ENCODE assay signal across 10 cellular contexts in the genomic region with DNA sequence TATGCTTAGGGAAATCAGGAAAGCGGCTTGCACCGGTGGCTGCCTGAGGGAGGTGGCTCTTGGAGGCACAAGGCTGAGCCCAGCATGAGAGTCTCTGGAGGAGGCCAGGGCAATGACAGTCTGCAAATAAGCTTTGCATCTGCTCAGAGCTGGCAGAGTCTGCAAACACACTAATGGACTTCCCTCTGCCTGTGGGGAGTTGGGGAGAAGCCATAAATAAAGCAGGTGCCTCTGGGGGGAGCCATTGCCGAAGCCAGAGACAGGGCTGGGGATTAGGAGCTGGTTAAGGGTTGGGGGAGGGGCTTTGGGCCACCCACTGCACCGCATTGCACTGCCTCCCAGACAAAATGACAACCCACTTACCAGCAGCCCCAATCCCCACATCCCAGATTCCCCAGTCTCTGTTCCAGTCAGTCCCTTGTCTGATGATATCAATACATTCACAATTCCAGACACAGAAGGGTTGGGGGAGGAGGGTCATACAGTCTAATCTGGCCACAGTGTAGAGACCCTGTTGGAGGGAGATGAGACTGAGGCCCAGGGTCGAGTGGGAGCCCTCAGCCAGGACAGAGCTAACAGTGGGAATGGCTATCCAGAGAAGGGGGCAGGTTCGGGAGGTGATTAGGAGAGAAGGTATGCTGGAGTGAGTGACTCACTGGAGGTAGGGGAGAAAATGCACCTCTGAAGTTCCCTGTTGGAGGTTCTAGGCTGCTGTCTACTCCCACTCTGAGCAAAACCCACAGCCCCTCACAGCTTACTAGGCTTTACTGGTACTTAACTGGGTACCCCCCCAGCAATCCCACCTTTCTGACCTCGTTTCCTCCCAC. TPM values are rescaled to one million over a fixed set of nuclear protein-coding genes. Genes with fewer than 3 reads are reported as not detected.
DNase-seq lines count a peak whose midpoint lies in the region; ATAC-seq and TF ChIP-seq lines count a peak whose summit lies in the region.
"Had no signal": no experiment of that assay in that cellular context is flagged by ENCODE, and none has a peak within 500 bp of the region (broad histone marks: within the 10 kb centered on the region; RNA-seq: fewer than 3 reads in every experiment).

No MANE protein-coding gene starts in this region.

- ATAC-seq in HCT116: peak; percentile 88
- no peak for ATAC-seq in GM19324 (IDR thresholded peaks at IDR 0.05; ENCODE audit: low FRiP score, unreplicated experiment)
- ATAC-seq: left ventricle myocardium superior had no signal

- peak overlapping the region; percentile 94 for H2AFZ ChIP-seq in HCT116 (ENCODE audit: low read depth, low read length, poor library complexity, severe bottlenecking)

- H3K36me3 ChIP-seq in HCT116 (ENCODE audit: control insufficient read depth in 1 of 2, insufficient read depth in 2 of 2, low read length in 2 of 2): no peaks in the 10 kb centered on the region

- no peaks in the 10 kb centered on the region for H4K20me1 ChIP-seq in HCT116 (ENCODE audit: insufficient read depth)

- intact Hi-C loops in HCT116 (cut with micrococcal nuclease): no loop called here

- H3K9me3 ChIP-seq in HCT116 (ENCODE audit: control insufficient read depth in 1 of 2, insufficient read depth in 1 of 2, low read depth in 1 of 2, low read length in 2 of 2): no peaks in the 10 kb centered on the region

- H3K9ac ChIP-seq in HCT116 (ENCODE audit: low read length): no peak overlapping the region

- no peak for TF ChIP-seq POLR2A in HCT116 (IDR thresholded peaks at IDR 0.05; ENCODE audit: borderline replicate concordance, extremely low read depth, insufficient read depth, insufficient read length)

- peaks cover 11 to 28% of the 10 kb centered on the region in 2 experiments for H3K4me1 ChIP-seq in HCT116 (ENCODE audit: control insufficient read depth in 1 of 2, insufficient read depth in 2 of 2, low read length in 2 of 2)

- H3K4me2 ChIP-seq in HCT116 (ENCODE audit: low read length): peak overlapping the region; percentile 68

- TF ChIP-seq CTCF in HCT116 (IDR thresholded peaks at IDR 0.05 in 2 of 3, conservative IDR thresholded peaks at IDR 0.05 in 1 of 3; ENCODE audit: borderline replicate concordance in 1 of 3, insufficient read depth in 1 of 3, low read depth in 2 of 3, low read length in 2 of 3) (peak; percentile 41 to 54 (median 52); a peak in 5 of 6 replicates), epithelial cell of proximal tubule (conservative IDR thresholded peaks at IDR 0.05; ENCODE audit: low read depth, low read length) (peak; percentile 22), mesothelial cell of epicardium (IDR thresholded peaks at IDR 0.05; ENCODE audit: unreplicated experiment) (no peak)

- no peaks in the 10 kb centered on the region for H3K4me1 Mint-ChIP-seq in mesothelial cell of epicardium

- CTCF ChIA-PET in HCT116 (lab: Charles Lee): interaction anchor here (0.8 to 3.9 kb wide), 7 partner anchors 10 to 214 kb away, joined by 3 to 14 read pairs (median 6); no protein-coding TSS in a partner anchor

- H3K79me2 ChIP-seq in HCT116 (ENCODE audit: insufficient read depth, low read length): no peaks in the 10 kb centered on the region

- RAD21 ChIA-PET in HCT116 (lab: Charles Lee; ENCODE audit: low non-redundant PET in 1 of 2, low total read pairs in 2 of 2, uncharacterized antibody in 2 of 2, unreplicated experiment in 2 of 2): interaction anchor here (0.6 to 1.2 kb wide), 2 partner anchors 8 to 11 kb away, joined by 3 read pairs; no protein-coding TSS in a partner anchor

- no peak overlapping the region for H3K4me3 Mint-ChIP-seq in mesothelial cell of epicardium

- H3K27ac ChIP-seq in HCT116 (ENCODE audit: low read depth, low read length): no peak overlapping the region

- DNase-seq in COR-L47 (lab: John Stamatoyannopoulos, UW) (peak; percentile 80), HCT116 (ENCODE audit: low read depth, low spot score) (peak; percentile 19), NCI-H526 treated with DMSO at 0.1 percent for 48 hours (lab: John Stamatoyannopoulos, UW) (peak; percentile 24), epithelial cell of proximal tubule (ENCODE audit: low read depth) (no peak), mesothelial cell of epicardium (ENCODE audit: low spot score in 2 of 2, unreplicated experiment in 2 of 2) (no peak), LoVo (ENCODE audit: low spot score) (no peak)
- no peak for DNase-seq in activated CD4-positive, CD25-positive, alpha-beta regulatory T cell (lab: John Stamatoyannopoulos, UW)
- DNase-seq: left ventricle myocardium superior; NK-92 treated with Interleukin-12 subunit alpha and Interleukin-12 subunit beta, amount 100 ng/mL, for 24 hours had no signal

- no peaks in the 10 kb centered on the region for H3K27me3 ChIP-seq in HCT116 (ENCODE audit: insufficient read depth, low read length)

- H3K36me3 Mint-ChIP-seq in mesothelial cell of epicardium: no peaks in the 10 kb centered on the region

- BruUV-seq in HCT116 (replicated peaks; lab: Mats Ljungman, UMichigan): no TSS peak

- peak; percentile 57 for TF ChIP-seq RAD21 in HCT116 (IDR thresholded peaks at IDR 0.05; ENCODE audit: low read depth)

- POLR2A ChIA-PET in HCT116 (lab: Charles Lee): interaction anchor here (1.1 to 1.6 kb wide), 2 partner anchors 9 to 23 kb away, joined by 3 to 7 read pairs; no protein-coding TSS in a partner anchor

- H3K9me2 ChIP-seq in HCT116 (ENCODE audit: insufficient read depth): no peaks in the 10 kb centered on the region

- H3K4me3 ChIP-seq in HCT116 (replicated peaks in 1 of 2; ENCODE audit: low read depth in 1 of 2, low read length in 2 of 2) (peak overlapping the region in 1 of 2 experiments; percentile 8; a peak in 1 of 4 replicates), epithelial cell of proximal tubule (ENCODE audit: low read depth, low read length) (no peak overlapping the region)

- peaks cover 93% of the 10 kb centered on the region for H3K27me3 Mint-ChIP-seq in mesothelial cell of epicardium (ENCODE audit: low read depth)

- H3K9me3 Mint-ChIP-seq in mesothelial cell of epicardium: no peaks in the 10 kb centered on the region

- no peak overlapping the region for H3K27ac Mint-ChIP-seq in mesothelial cell of epicardium

TF ChIP-seq in HCT116, 20 proteins besides CTCF, POLR2A, EP300 and RAD21:
- TF ChIP-seq, protein P1, sequence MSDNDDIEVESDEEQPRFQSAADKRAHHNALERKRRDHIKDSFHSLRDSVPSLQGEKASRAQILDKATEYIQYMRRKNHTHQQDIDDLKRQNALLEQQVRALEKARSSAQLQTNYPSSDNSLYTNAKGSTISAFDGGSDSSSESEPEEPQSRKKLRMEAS (IDR thresholded peaks at IDR 0.05): 0 out of 2 replicates have a peak, but pooled peaks have one; percentile 12
- TF ChIP-seq FOSL1 (IDR thresholded peaks at IDR 0.05; ENCODE audit: low read depth): peak; percentile 49; the same call in 1 of the 2 replicates
- TF ChIP-seq JUND (IDR thresholded peaks at IDR 0.05): peak; percentile 31
- TF ChIP-seq EZH2 (IDR thresholded peaks at IDR 0.05): no peak

RNA-seq across cellular contexts. Expression of a gene that starts 53.7 kb away (rescaled TPM):
- 0.17 TPM for total RNA-seq in HCT116 (2021; ENCODE audit: unreplicated experiment)
- 0.01 TPM in 1 of 2 replicates, not detected in the other for polyA plus RNA-seq in HCT116 (2012)
- total RNA-seq in epithelial cell of proximal tubule: under 0.01 TPM in 1 of 2 replicates, not detected in the other
- not detected in 3 replicates for total RNA-seq in mesothelial cell of epicardium
- total RNA-seq: left ventricle myocardium superior had no signal

Comparison
In these comparisons a context has a peak if more than half of its experiments do, and no peak if none do; other contexts are left out.
1. DNase-seq: peak in COR-L47 (single experiment), HCT116 (single experiment) and NCI-H526 treated with DMSO at 0.1 percent for 48 hours (single experiment); none in epithelial cell of proximal tubule (single experiment), mesothelial cell of epicardium (0 of 2), LoVo (single experiment) and activated CD4-positive, CD25-positive, alpha-beta regulatory T cell (0 of 4).